Comparison of ENCODE assay signal across 15 cellular contexts in genomic region chr14:103763730-103764488, GRCh38. TPM values are rescaled to one million over a fixed set of nuclear protein-coding genes. Genes with fewer than 3 reads are reported as not detected.
DNase-seq lines count a peak whose midpoint lies in the region; ATAC-seq and TF ChIP-seq lines count a peak whose summit lies in the region.
"Had no signal": no experiment of that assay in that cellular context is flagged by ENCODE, and none has a peak within 500 bp of the region (broad histone marks: within the 10 kb centered on the region; RNA-seq: fewer than 3 reads in every experiment).

No MANE protein-coding gene starts in this region.

- peaks cover 9% of the 10 kb centered on the region for H3K4me1 Mint-ChIP-seq in T-helper 17 cell
- H3K4me1 Mint-ChIP-seq in T-cell = no peaks in the 10 kb centered on the region

- peak; percentile 57 for DNase-seq in GM10266 (ENCODE audit: extremely low spot score)
- DNase-seq in NAMALWA (ENCODE audit: low spot score) = peak; percentile 79
- DNase-seq in CD1c-positive myeloid dendritic cell (ENCODE audit: extremely low spot score) = no peak
- DNase-seq in colonic mucosa = no peak
- DNase-seq in T-helper 17 cell = no peak
- no peak for DNase-seq in T-cell
- DNase-seq: BE2C; caudate nucleus; kidney glomerular epithelial cell; NCI-H1417 treated with DMSO at 0.1 percent for 48 hours; NK-92 treated with Interleukin-12 subunit alpha and Interleukin-12 subunit beta, amount 100 ng/mL, for 24 hours; T1000 had no signal

- H3K36me3 Mint-ChIP-seq in T-helper 17 cell (ENCODE audit: low read depth) (peaks cover 9% of the 10 kb centered on the region), T-cell (peaks cover 15% of the 10 kb centered on the region)

- ATAC-seq in GM19395 (IDR thresholded peaks at IDR 0.05; ENCODE audit: unreplicated experiment) = peak; percentile 86
- ATAC-seq in HG02885 (IDR thresholded peaks at IDR 0.05; ENCODE audit: poor library complexity, unreplicated experiment) = peak; percentile 81
- no peak for ATAC-seq in T-helper 17 cell
- no peak for ATAC-seq in T-cell (replicated peaks in 1 of 4)

- no peak overlapping the region for H3K4me3 Mint-ChIP-seq in T-helper 17 cell
- H3K4me3 Mint-ChIP-seq in T-cell = no peak overlapping the region

- no peak overlapping the region for H3K27ac ChIP-seq in colonic mucosa
- H3K27ac ChIP-seq: neutrophil had no signal

- no peak overlapping the region for H3K4me3 ChIP-seq in colonic mucosa

- H3K9ac ChIP-seq in colonic mucosa (ENCODE audit: low read depth in 2 of 2, low read length in 2 of 2) = no peak overlapping the region

- TF ChIP-seq CTCF in GM10266 (IDR thresholded peaks at IDR 0.05; ENCODE audit: control insufficient read depth, insufficient read depth, low read depth, missing control alignments) = no peak
- TF ChIP-seq CTCF in colonic mucosa (IDR thresholded peaks at IDR 0.05) = no peak

- no peaks in the 10 kb centered on the region for H3K36me3 ChIP-seq in colonic mucosa
- H3K36me3 ChIP-seq: neutrophil had no signal

- H3K9me3 Mint-ChIP-seq in T-cell = no peaks in the 10 kb centered on the region

- H3K27me3 Mint-ChIP-seq in T-helper 17 cell = no peaks in the 10 kb centered on the region
- no peaks in the 10 kb centered on the region for H3K27me3 Mint-ChIP-seq in T-cell

- H3K27ac Mint-ChIP-seq in T-helper 17 cell (no peak overlapping the region), T-cell (no peak overlapping the region)

- CTCF ChIA-PET in T-cell (lab: Charles Lee) = no interaction called here

- H3K9me3 ChIP-seq in colonic mucosa = no peaks in the 10 kb centered on the region
- H3K9me3 ChIP-seq in T-helper 17 cell (ENCODE audit: control insufficient read depth, low read length, poor library complexity, severe bottlenecking) = no peaks in the 10 kb centered on the region
- H3K9me3 ChIP-seq: BE2C, neutrophil had no signal

- H3K27me3 ChIP-seq in colonic mucosa = no peaks in the 10 kb centered on the region
- H3K27me3 ChIP-seq: BE2C, neutrophil had no signal

- intact Hi-C loops in colonic mucosa (cut with DNase I) = no loop called here

- POLR2A ChIA-PET in T-cell (lab: Charles Lee) = interaction anchor here in 1 of 2 donors (0.6 kb wide), 1 partner anchor 306 kb away, joined by 3 read pairs; no protein-coding TSS in a partner anchor

- no peaks in the 10 kb centered on the region for H3K4me1 ChIP-seq in colonic mucosa

RNA-seq across cellular contexts. Expression of gene ZFYVE21, which starts 48.3 kb away (rescaled TPM):
- total RNA-seq in colonic mucosa (10 to 100 TPM; 49.3 to 68.9 TPM), T-helper 17 cell (1 to 10 TPM; 9.1 to 9.5 TPM), T-cell (10 to 100 TPM in 4 of 5 donors, 1 to 10 TPM in 1; 8.8 to 22.8 (median 22.1) TPM)

RNA-seq across cellular contexts. Expression of gene XRCC3, which starts 48.7 kb away (rescaled TPM):
- total RNA-seq in colonic mucosa (10 to 100 TPM in 1 of 2 donors, 1 to 10 TPM in 1; 8.3 to 70.0 TPM), T-helper 17 cell (1 to 10 TPM; 6.9 to 8.3 TPM), T-cell (10 to 100 TPM in 3 of 5 donors, 1 to 10 TPM in 2; 7.4 to 15.1 (median 12.9) TPM)

Comparison
In these comparisons a context has a peak if more than half of its experiments do, and no peak if none do; other contexts are left out.
1. DNase-seq: peak in GM10266 (single experiment) and NAMALWA (single experiment); none in CD1c-positive myeloid dendritic cell (single experiment), colonic mucosa (single experiment), T-helper 17 cell (0 of 3) and T-cell (0 of 34).
2. ATAC-seq: peak in GM19395 (single experiment) and HG02885 (single experiment); none in T-helper 17 cell (single experiment) and T-cell (0 of 4).